ENCODE assay signal across 9 cellular contexts in genomic region chr3:155688481-155688880, GRCh38. TPM values are rescaled to one million over a fixed set of nuclear protein-coding genes. Genes with fewer than 3 reads are reported as not detected.
"Had no signal": no experiment of that assay in that cellular context is flagged by ENCODE, and none has a peak within 500 bp of the region (broad histone marks: within the 10 kb centered on the region; RNA-seq: fewer than 3 reads in every experiment).

No MANE protein-coding gene starts in this region.

- H3K36me3 ChIP-seq: HAP-1 had no signal

- H3K9me3 ChIP-seq: HAP-1 had no signal

- H3K9ac ChIP-seq: GM23248 had no signal

- H3K27ac Mint-ChIP-seq: GM23338, H9, HFFc6 had no signal

- H2AFZ ChIP-seq: GM23248, GM23338 had no signal

- H3K4me3 Mint-ChIP-seq: GM23338, H9, HFFc6 had no signal

- H3K4me2 ChIP-seq: GM23338 had no signal

- H3K4me3 ChIP-seq: GM23248, GM23338, HAP-1 had no signal

- H3K9me3 Mint-ChIP-seq: GM23338, H9, HFFc6 had no signal

- H3K27ac ChIP-seq: GM23248 had no signal

- H3K4me1 ChIP-seq: HAP-1 had no signal

- DNase-seq: GM23248, GOT3, H7, H9, HCEC 1CT, HFFc6 had no signal

- ATAC-seq: GM23338, HCT116 had no signal

RNA-seq across cellular contexts. Expression of gene PLCH1, which starts 56.4 kb away (rescaled TPM):
- total RNA-seq: GM23248, HFFc6 had no signal
- polyA plus RNA-seq: GM23248 had no signal
